ENCODE assay signal across 10 cellular contexts in the genomic region with DNA sequence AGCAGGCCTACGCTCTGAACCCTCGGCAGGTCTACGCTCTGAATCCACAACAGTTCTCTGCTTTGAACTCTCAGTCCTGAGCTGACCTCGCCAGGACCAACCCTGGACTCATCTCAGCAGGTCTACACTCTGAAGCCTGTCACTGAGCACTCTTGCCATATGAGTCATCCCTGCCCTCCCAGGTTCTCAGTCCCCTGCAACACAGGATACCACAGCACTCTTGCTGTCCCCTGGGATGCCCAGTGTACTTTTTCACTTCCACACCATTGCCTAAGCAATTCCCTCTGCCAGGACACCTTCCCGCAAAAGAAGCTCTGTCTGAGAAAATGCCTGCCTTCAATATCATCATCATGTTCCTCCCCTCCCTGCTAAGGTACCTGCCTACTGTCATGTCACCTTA. TPM values are rescaled to one million over a fixed set of nuclear protein-coding genes. Genes with fewer than 3 reads are reported as not detected.
DNase-seq lines count a peak whose midpoint lies in the region; ATAC-seq and TF ChIP-seq lines count a peak whose summit lies in the region.
"Had no signal": no experiment of that assay in that cellular context is flagged by ENCODE, and none has a peak within 500 bp of the region (broad histone marks: within the 10 kb centered on the region; RNA-seq: fewer than 3 reads in every experiment).

No MANE protein-coding gene starts in this region.

- H4K20me1 ChIP-seq in GM23248 (ENCODE audit: insufficient read depth) = no peaks in the 10 kb centered on the region

- H3K4me2 ChIP-seq in GM23248 (ENCODE audit: unreplicated experiment) = no peak overlapping the region

- no peak for TF ChIP-seq POLR2A in NB4 (IDR thresholded peaks at IDR 0.05; ENCODE audit: extremely low read depth, insufficient read length)

- H3K27me3 ChIP-seq in GM23248 (replicated peaks; ENCODE audit: insufficient read depth) = no peaks in the 10 kb centered on the region
- H3K27me3 ChIP-seq in kidney epithelial cell (ENCODE audit: control insufficient read depth, insufficient read depth, low read length) = no peaks in the 10 kb centered on the region
- no peaks in the 10 kb centered on the region for H3K27me3 ChIP-seq in lower lobe of right lung (ENCODE audit: low read depth)
- H3K27me3 ChIP-seq: left lung had no signal

- H3K36me3 ChIP-seq in GM23248 (ENCODE audit: low read depth) = no peaks in the 10 kb centered on the region
- peaks cover 2% of the 10 kb centered on the region for H3K36me3 ChIP-seq in kidney epithelial cell (ENCODE audit: control insufficient read depth, insufficient read depth, low read length)
- H3K36me3 ChIP-seq in lower lobe of right lung = peaks cover 46% of the 10 kb centered on the region

- H3K9me2 ChIP-seq in GM23248 (ENCODE audit: insufficient read depth) = no peaks in the 10 kb centered on the region

- DNase-seq in GM23248 = peak; percentile 24
- peak; percentile 59 for DNase-seq in NB4 (ENCODE audit: low read depth)
- peak; percentile 4 for DNase-seq in kidney epithelial cell (ENCODE audit: low read depth)
- no peak for DNase-seq in ecto neural progenitor cell (ENCODE audit: low spot score)
- DNase-seq in NCI-H774 (lab: John Stamatoyannopoulos, UW) = no peak
- DNase-seq in lower lobe of right lung = no peak
- DNase-seq in cerebellar nuclear complex (lab: John Stamatoyannopoulos, UW) = no peak
- DNase-seq: NCI-H69 had no signal

- in situ Hi-C loops in GM23248 (cut with MboI) = no loop called here

- no peak overlapping the region for H3K9ac ChIP-seq in GM23248

- no peak overlapping the region for H3K27ac ChIP-seq in GM23248
- H3K27ac ChIP-seq in lower lobe of right lung = no peak overlapping the region
- H3K27ac ChIP-seq: left lung had no signal

- TF ChIP-seq CTCF in NB4 (IDR thresholded peaks at IDR 0.05; ENCODE audit: low read depth, low read length) = no peak
- no peak for TF ChIP-seq CTCF in kidney epithelial cell (IDR thresholded peaks at IDR 0.05; ENCODE audit: insufficient read depth, low read length, poor library complexity, severe bottlenecking)
- TF ChIP-seq CTCF in lower lobe of right lung (IDR thresholded peaks at IDR 0.05) = no peak

- 91 to 93% methylated on average over 5 of the region's 5 CpGs for WGBS in GM23248 (ENCODE audit: low coverage in 1 of 2, low lambda C conversion rate in 2 of 2, missing lambda C conversion rate in 2 of 2), 2 experiments

- no peaks in the 10 kb centered on the region for H3F3A ChIP-seq in GM23248 (ENCODE audit: insufficient read depth)

- H3K79me2 ChIP-seq in GM23248 (ENCODE audit: insufficient read depth) = no peaks in the 10 kb centered on the region

- intact Hi-C loops in lower lobe of right lung (cut with DNase I) = no loop called here

- ATAC-seq in GM18498 (IDR thresholded peaks at IDR 0.05; ENCODE audit: unreplicated experiment) (peak; percentile 56), lower lobe of right lung (no peak)
- ATAC-seq: left lung had no signal

- H3K4me3 ChIP-seq in GM23248 (no peak overlapping the region), NB4 (ENCODE audit: low read depth, low read length) (no peak overlapping the region), kidney epithelial cell (ENCODE audit: low read depth, low read length) (no peak overlapping the region), lower lobe of right lung (no peak overlapping the region)
- H3K4me3 ChIP-seq: left lung had no signal

- peaks cover 14% of the 10 kb centered on the region for H3K4me1 ChIP-seq in GM23248 (ENCODE audit: insufficient read depth)
- no peaks in the 10 kb centered on the region for H3K4me1 ChIP-seq in lower lobe of right lung

- H3K9me3 ChIP-seq in GM23248 (ENCODE audit: low read depth) (no peaks in the 10 kb centered on the region), lower lobe of right lung (no peaks in the 10 kb centered on the region)
- H3K9me3 ChIP-seq: left lung had no signal

- no peak overlapping the region for H2AFZ ChIP-seq in GM23248

RNA-seq across cellular contexts. Expression of gene NUP210, which starts 42.0 kb away (rescaled TPM):
- under 0.01 TPM in 1 of 2 replicates, not detected in the other for total RNA-seq in GM23248 (2014; rRNA removed; shearing (Covaris generic))
- polyA plus RNA-seq in GM23248 (2016; fragmentation: Nextera tagmentation; extraction: Ambion mirVana) = 0.04 and 0.18 TPM in 2 replicates
- total RNA-seq in kidney epithelial cell (36.2 and 43.3 TPM in 2 replicates), lower lobe of right lung (22.2 TPM)

Comparison
In these comparisons a context has a peak if more than half of its experiments do, and no peak if none do; other contexts are left out.
1. DNase-seq: peak in GM23248 (single experiment), NB4 (single experiment) and kidney epithelial cell (single experiment); none in ecto neural progenitor cell (single experiment), NCI-H774 (single experiment), lower lobe of right lung (single experiment) and cerebellar nuclear complex (0 of 2).
2. RNA of gene NUP210, which starts 42.0 kb away (total RNA-seq): 36.2 to 43.3 TPM in kidney epithelial cell and 22.2 TPM in lower lobe of right lung (single experiment); under 0.01 TPM in GM23248; every median in the first group is over 10 times any median in the second.